ENCODE assay signal across 7 cellular contexts in the genomic region with DNA sequence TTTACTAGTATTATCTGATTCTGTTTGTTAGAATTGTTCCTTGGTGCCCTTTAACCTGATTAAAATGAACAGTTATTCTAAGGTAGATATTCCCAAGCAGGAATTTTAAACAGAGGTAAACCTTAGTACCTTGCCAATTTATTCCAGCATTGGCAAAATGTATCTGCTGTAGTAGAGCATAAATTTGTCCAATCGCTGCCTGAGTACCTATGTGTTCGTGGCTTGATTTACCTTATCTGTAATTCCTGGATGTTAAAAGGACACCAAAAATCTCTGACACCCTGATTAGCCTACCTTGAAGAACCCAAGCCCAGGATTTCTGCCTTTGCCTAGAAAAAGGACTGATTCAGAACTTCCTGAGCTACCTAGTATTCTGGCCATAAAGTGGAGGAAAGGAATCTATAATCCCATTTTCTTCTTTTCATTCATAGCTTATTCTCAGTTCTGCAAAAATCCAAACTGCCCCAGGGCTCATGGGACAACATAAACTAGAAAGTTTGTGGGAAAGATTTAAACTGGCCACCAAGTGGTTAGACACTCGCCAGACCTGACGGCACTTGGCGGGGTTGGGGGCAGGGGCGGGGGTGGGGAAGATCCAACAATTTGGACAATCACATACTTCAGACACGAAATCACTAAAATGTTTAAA. TPM values are rescaled to one million over a fixed set of nuclear protein-coding genes. Genes with fewer than 3 reads are reported as not detected.
DNase-seq lines count a peak whose midpoint lies in the region; ATAC-seq, FAIRE-seq and TF ChIP-seq lines count a peak whose summit lies in the region.

No MANE protein-coding gene starts in this region.

- no peak for DNase-seq in ascending aorta (ENCODE audit: low spot score in 2 of 2)
- DNase-seq in pancreas: no peak
- DNase-seq in hypothalamus (lab: John Stamatoyannopoulos, UW): no peak
- no peak for DNase-seq in CD1c-positive myeloid dendritic cell (ENCODE audit: extremely low spot score)
- no peak for DNase-seq in NK-92 (lab: John Stamatoyannopoulos, UW; ENCODE audit: unreplicated experiment)

- no peaks in the 10 kb centered on the region for H3K36me3 ChIP-seq in ascending aorta
- H3K36me3 ChIP-seq in pancreas: no peaks in the 10 kb centered on the region

- 11 to 23% methylated on average over 7 of the region's 7 CpGs for WGBS in pancreas, 2 donors

- H3K27ac ChIP-seq in ascending aorta (peak overlapping the region in 1 of 2 donors; percentile 23), pancreas (peak overlapping the region in 2 of 4 donors; percentile 67 to 69)

- H3K27me3 ChIP-seq in ascending aorta (no peaks in the 10 kb centered on the region), pancreas (no peaks in the 10 kb centered on the region)

- ATAC-seq in GM19397 (IDR thresholded peaks at IDR 0.05; ENCODE audit: unreplicated experiment) (peak; percentile 17), HG03108 (IDR thresholded peaks at IDR 0.05; ENCODE audit: unreplicated experiment) (peak; percentile 7), pancreas (peak; percentile 20 to 73 (median 66))

- TF ChIP-seq CTCF in ascending aorta (IDR thresholded peaks at IDR 0.05) (no peak), pancreas (IDR thresholded peaks at IDR 0.05) (no peak)

- intact Hi-C loops in ascending aorta (cut with DNase I): no loop called here
- intact Hi-C loops in pancreas (cut with DNase I): loop anchor here in 1 of 3 donors (10.0 kb wide), 1 partner anchor 52 kb away; no protein-coding TSS in a partner anchor

- H3K9me3 ChIP-seq in ascending aorta (peaks cover 0 to 9% of the 10 kb centered on the region in 2 donors), pancreas (no peaks in the 10 kb centered on the region)

- H3K4me1 ChIP-seq in ascending aorta (no peaks in the 10 kb centered on the region), pancreas (peaks cover 0 to 3% (median 0%) of the 10 kb centered on the region in 3 donors)

- FAIRE-seq in pancreas (lab: Jason Lieb, UNC): no peak

- H3K4me3 ChIP-seq in ascending aorta (peak overlapping the region; percentile 32 to 59), pancreas (peak overlapping the region; percentile 7 to 54 (median 32))

RNA-seq across cellular contexts. Expression of a gene that starts 16.2 kb away (rescaled TPM):
- total RNA-seq in ascending aorta: 22.9 TPM
- 10 to 100 TPM in 1 of 6 donors, 1 to 10 TPM in 5; 7.4 to 14.2 (median 8.3) TPM for total RNA-seq in pancreas
- 1 to 10 TPM; 4.1 to 6.0 TPM for polyA plus RNA-seq in pancreas

Comparison
In these comparisons a context has a peak if more than half of its experiments do, and no peak if none do; other contexts are left out.
1. ATAC-seq: peak in every context shown above with its lines; median percentile 66 in pancreas; 17 in GM19397; 7 in HG03108.